In the genomic region with DNA sequence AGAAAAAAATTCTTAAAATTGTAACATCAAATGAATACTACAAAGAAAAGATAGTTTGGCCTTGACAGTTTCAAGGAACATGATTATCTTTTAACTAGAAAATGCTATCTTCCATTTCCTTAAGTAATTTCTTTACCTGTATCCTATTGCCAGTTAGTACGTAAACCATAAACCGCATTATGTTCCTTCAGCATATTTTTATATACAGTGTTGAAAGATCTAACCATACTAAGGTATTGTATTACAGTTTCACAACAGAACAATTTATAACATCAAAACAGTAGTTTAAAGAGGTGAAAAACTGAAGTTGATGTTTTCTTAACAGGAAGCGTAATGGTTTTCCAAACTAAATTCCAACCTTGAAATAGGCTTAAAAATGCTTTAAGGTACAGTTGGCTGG, we compare ENCODE assay signal across 18 cellular contexts.
"Had no signal": no experiment of that assay in that cellular context is flagged by ENCODE, and none has a peak within 500 bp of the region (broad histone marks: within the 10 kb centered on the region; RNA-seq: fewer than 3 reads in every experiment).

No MANE protein-coding gene starts in this region.

- H3K79me2 ChIP-seq: parathyroid adenoma had no signal

- H3K27ac ChIP-seq: colonic mucosa, gastroesophageal sphincter, parathyroid adenoma, skin epidermis had no signal

- DNase-seq: cerebellar nuclear complex; colonic mucosa; dermis blood vessel endothelial cell; erythroblast; glutamatergic neuron; naive thymus-derived CD4-positive, alpha-beta T cell; nephron progenitor cell; stimulated activated CD4-positive, alpha-beta T cell treated with anti-CD3 and anti-CD28 coated beads, Interleukin-2, amount 100 ng/mL, for 24 hours; stimulated activated CD4-positive, alpha-beta T cell treated with anti-CD3 and anti-CD28 coated beads, Interleukin-4, amount 100 ng/mL, for 4 hours; stimulated activated naive B cell treated with anti-CD40 and anti-IgM and Interleukin-4, amounts not matched to agents 10 μg/mL and 1 μg/mL and 100 μg/mL, for 72 hours; stimulated activated naive CD8-positive, alpha-beta T cell treated with anti-CD3 and anti-CD28 coated beads, Interleukin-15, amount 100 ng/mL, for 72 hours; substantia nigra; trophoblast cell had no signal

- H3K9me3 ChIP-seq: colonic mucosa, gastroesophageal sphincter, prostate gland had no signal

- H2AFZ ChIP-seq: parathyroid adenoma had no signal

- H3K4me3 ChIP-seq: colonic mucosa, gastroesophageal sphincter, prostate gland, skin epidermis had no signal

- ATAC-seq: gastroesophageal sphincter; naive thymus-derived CD4-positive, alpha-beta T cell; sciatic nerve; stimulated activated naive B cell treated with anti-CD40 and anti-IgM and Interleukin-4, amounts not matched to agents 10 μg/mL and 1 μg/mL and 100 μg/mL, for 72 hours; stimulated activated naive CD8-positive, alpha-beta T cell treated with anti-CD3 and anti-CD28 coated beads, Interleukin-15, amount 100 ng/mL, for 72 hours had no signal

- H3K36me3 ChIP-seq: colonic mucosa, prostate gland had no signal

- H3K4me1 ChIP-seq: colonic mucosa, prostate gland had no signal

- H3K27me3 ChIP-seq: colonic mucosa, gastroesophageal sphincter had no signal

- H3K9ac ChIP-seq: parathyroid adenoma had no signal
